Comparison of ENCODE assay signal across 9 cellular contexts in the genomic region with DNA sequence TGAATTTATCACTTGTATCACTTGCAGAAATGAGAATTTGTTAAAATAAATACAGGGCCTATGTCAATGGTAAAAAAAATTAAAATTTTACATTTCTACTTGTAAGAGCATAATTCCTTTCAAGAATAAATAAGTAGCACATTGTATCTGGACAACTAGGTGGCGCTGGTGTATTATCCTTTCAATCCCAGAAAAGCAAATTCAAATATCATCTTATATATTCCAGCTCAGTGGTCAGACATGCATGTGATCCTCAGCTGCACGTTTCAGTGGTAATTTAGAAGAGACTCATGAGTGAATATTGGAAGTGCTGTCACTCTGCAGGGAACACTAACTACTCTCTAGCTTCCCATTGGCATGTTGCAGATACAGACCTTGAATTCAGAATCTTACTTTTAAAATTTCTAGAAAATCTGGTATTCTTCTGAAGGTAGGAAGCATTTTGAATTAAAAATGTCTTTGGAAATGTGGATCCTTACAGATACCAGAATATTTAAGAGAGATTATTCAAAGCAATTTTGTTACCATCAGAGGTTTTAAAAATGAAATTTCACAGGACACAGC.
A peak's percentile ranks its signal among the peaks of the same experiment; 100 is the strongest.
DNase-seq lines count a peak whose midpoint lies in the region; ATAC-seq, FAIRE-seq and TF ChIP-seq lines count a peak whose summit lies in the region.
"Had no signal": no experiment of that assay in that cellular context is flagged by ENCODE, and none has a peak within 500 bp of the region (broad histone marks: within the 10 kb centered on the region; RNA-seq: fewer than 3 reads in every experiment).

No MANE protein-coding gene starts in this region.

- H3K27me3 ChIP-seq in cardiac muscle cell (no peaks in the 10 kb centered on the region), right cardiac atrium (ENCODE audit: control insufficient read depth, insufficient read depth) (no peaks in the 10 kb centered on the region)

- H3K4me1 ChIP-seq in cardiac muscle cell (ENCODE audit: low read depth) (peaks cover 3% of the 10 kb centered on the region), right cardiac atrium (ENCODE audit: control insufficient read depth, insufficient read depth, low read length) (no peaks in the 10 kb centered on the region)

- peaks cover 4% of the 10 kb centered on the region for H3K9me3 Mint-ChIP-seq in type B pancreatic cell

- H3K27ac ChIP-seq in cardiac muscle cell, result no peak overlapping the region
- H3K27ac ChIP-seq in right cardiac atrium (ENCODE audit: low read length), result no peak overlapping the region

- no peak overlapping the region for H3K4me3 Mint-ChIP-seq in type B pancreatic cell
- H3K4me3 Mint-ChIP-seq: activated T-cell treated with anti-CD3 and anti-CD28 coated beads, Interleukin-2, amount 50 U/mL, for 72 hours had no signal

- H3K27me3 Mint-ChIP-seq in type B pancreatic cell, result no peaks in the 10 kb centered on the region

- WGBS in right cardiac atrium, result 2% methylated on average over 2 of the region's 2 CpGs

- FAIRE-seq in TTC549 (lab: Jason Lieb, UNC), result peak; percentile 65

- H3K36me3 Mint-ChIP-seq in type B pancreatic cell, result no peaks in the 10 kb centered on the region

- H3K4me1 Mint-ChIP-seq in type B pancreatic cell (ENCODE audit: unreplicated experiment), result peaks cover 15% of the 10 kb centered on the region

- H3K4me3 ChIP-seq in cardiac muscle cell, result no peak overlapping the region
- no peak overlapping the region for H3K4me3 ChIP-seq in right cardiac atrium (ENCODE audit: low read length)

- TF ChIP-seq CTCF in cardiac muscle cell (IDR thresholded peaks at IDR 0.05; ENCODE audit: low read depth, low read length) (peak; percentile 70), type B pancreatic cell (conservative IDR thresholded peaks at IDR 0.05) (peak; percentile 90)

- intact Hi-C loops in right cardiac atrium (cut with DNase I), result no loop called here

- no peaks in the 10 kb centered on the region for H3K36me3 ChIP-seq in cardiac muscle cell

- ATAC-seq in right cardiac atrium (no peak), HG03045 (IDR thresholded peaks at IDR 0.05; ENCODE audit: unreplicated experiment) (no peak)
- ATAC-seq: activated T-cell treated with anti-CD3 and anti-CD28 coated beads, Interleukin-2, amount 50 U/mL, for 72 hours had no signal

- H3K9me3 ChIP-seq in cardiac muscle cell (ENCODE audit: low read depth), result no peaks in the 10 kb centered on the region
- no peaks in the 10 kb centered on the region for H3K9me3 ChIP-seq in right cardiac atrium (ENCODE audit: control insufficient read depth, low read length)

- no peak overlapping the region for H3K27ac Mint-ChIP-seq in type B pancreatic cell
- H3K27ac Mint-ChIP-seq: activated T-cell treated with anti-CD3 and anti-CD28 coated beads, Interleukin-2, amount 50 U/mL, for 72 hours had no signal

- peak; percentile 73 to 86 for DNase-seq in cardiac muscle cell (ENCODE audit: low read depth in 1 of 2, low spot score in 1 of 2)
- DNase-seq in right cardiac atrium, result no peak
- DNase-seq in NCI-H187 treated with DMSO at 0.1 percent for 48 hours (lab: John Stamatoyannopoulos, UW), result peak; percentile 44
- peak; percentile 10 for DNase-seq in hepatic stellate cell (ENCODE audit: low spot score)
- DNase-seq in type B pancreatic cell (ENCODE audit: extremely low spot score, unreplicated experiment), result no peak
- DNase-seq in activated CD8-positive, alpha-beta memory T cell treated with anti-CD3 and anti-CD28 coated beads for 24 hours, result no peak

Comparison
In these comparisons a context has a peak if more than half of its experiments do, and no peak if none do; other contexts are left out.
1. DNase-seq: peak in cardiac muscle cell (2 of 2), NCI-H187 treated with DMSO at 0.1 percent for 48 hours (single experiment) and hepatic stellate cell (single experiment); none in right cardiac atrium (0 of 3), type B pancreatic cell (single experiment) and activated CD8-positive, alpha-beta memory T cell treated with anti-CD3 and anti-CD28 coated beads for 24 hours (single experiment).